In genomic region chr6:6890400-6890858, GRCh38 we compare ENCODE assay signal across 9 cellular contexts.
DNase-seq lines count a peak whose midpoint lies in the region; ATAC-seq, FAIRE-seq and TF ChIP-seq lines count a peak whose summit lies in the region.
"Had no signal": no experiment of that assay in that cellular context is flagged by ENCODE, and none has a peak within 500 bp of the region (broad histone marks: within the 10 kb centered on the region; RNA-seq: fewer than 3 reads in every experiment).

No MANE protein-coding gene starts in this region.

- H3K4me1 ChIP-seq in OCI-LY7 (ENCODE audit: insufficient read depth, low read length, poor library complexity, severe bottlenecking) (no peaks in the 10 kb centered on the region), pancreas (no peaks in the 10 kb centered on the region)

- H3K27ac Mint-ChIP-seq in activated CD4-positive, alpha-beta memory T cell treated with anti-CD3 and anti-CD28 coated beads, Interleukin-2, amount 10 ng/mL, durations not matched to agents 7 days and 5 days = no peak overlapping the region
- H3K27ac Mint-ChIP-seq in immature natural killer cell = no peak overlapping the region

- no peaks in the 10 kb centered on the region for H3K79me2 ChIP-seq in OCI-LY7 (ENCODE audit: insufficient read depth, low read depth, low read length)

- H3K9me3 ChIP-seq in OCI-LY7 (ENCODE audit: low read length) (no peaks in the 10 kb centered on the region), pancreas (no peaks in the 10 kb centered on the region)

- no peaks in the 10 kb centered on the region for H3K27me3 ChIP-seq in pancreas

- peak; percentile 52 for DNase-seq in GM03348 (ENCODE audit: low spot score)
- no peak for DNase-seq in OCI-LY7 (ENCODE audit: low spot score)
- peak; percentile 19 for DNase-seq in fibroblast of the aortic adventitia (ENCODE audit: low read depth)
- DNase-seq in pancreas = peak in 4 of 6 donors; percentile 25 to 56 (median 36)
- DNase-seq in stimulated activated naive CD8-positive, alpha-beta T cell treated with anti-CD3 and anti-CD28 coated beads, Interleukin-15, Interleukin-2, amounts not matched to agents 100 U/mL and 50 U/mL, for 24 hours = no peak
- DNase-seq in activated CD4-positive, alpha-beta memory T cell treated with anti-CD3 and anti-CD28 coated beads, Interleukin-2, amount 10 ng/mL, durations not matched to agents 7 days and 5 days = no peak
- DNase-seq in immature natural killer cell = no peak

- no peaks in the 10 kb centered on the region for H3K9me3 Mint-ChIP-seq in activated CD4-positive, alpha-beta memory T cell treated with anti-CD3 and anti-CD28 coated beads, Interleukin-2, amount 10 ng/mL, durations not matched to agents 7 days and 5 days
- H3K9me3 Mint-ChIP-seq in immature natural killer cell = no peaks in the 10 kb centered on the region

- H3K27me3 Mint-ChIP-seq in activated CD4-positive, alpha-beta memory T cell treated with anti-CD3 and anti-CD28 coated beads, Interleukin-2, amount 10 ng/mL, durations not matched to agents 7 days and 5 days = no peaks in the 10 kb centered on the region
- peaks cover 0 to 6% (median 2%) of the 10 kb centered on the region in 3 donors for H3K27me3 Mint-ChIP-seq in immature natural killer cell (ENCODE audit: low read depth in 3 of 3)

- intact Hi-C loops in OCI-LY7 (cut with micrococcal nuclease; ENCODE audit: unreplicated experiment) = no loop called here
- intact Hi-C loops in pancreas (cut with DNase I) = no loop called here

- no peaks in the 10 kb centered on the region for H3K36me3 Mint-ChIP-seq in activated CD4-positive, alpha-beta memory T cell treated with anti-CD3 and anti-CD28 coated beads, Interleukin-2, amount 10 ng/mL, durations not matched to agents 7 days and 5 days (ENCODE audit: low read depth)
- H3K36me3 Mint-ChIP-seq in immature natural killer cell = no peaks in the 10 kb centered on the region

- H2AFZ ChIP-seq in OCI-LY7 (ENCODE audit: low read length) = 0 out of 2 replicates have a peak overlapping the region, but pooled peaks have one; percentile 38

- H3K36me3 ChIP-seq in OCI-LY7 (ENCODE audit: insufficient read depth, low read length) (no peaks in the 10 kb centered on the region), pancreas (no peaks in the 10 kb centered on the region)

- no peak for FAIRE-seq in pancreas (lab: Jason Lieb, UNC)
- FAIRE-seq: G401.6 had no signal

- CTCF ChIA-PET in OCI-LY7 (lab: Charles Lee; ENCODE audit: unreplicated experiment) = no interaction called here
- CTCF ChIA-PET in activated CD4-positive, alpha-beta memory T cell treated with anti-CD3 and anti-CD28 coated beads, Interleukin-2, amount 10 ng/mL, durations not matched to agents 7 days and 5 days (lab: Charles Lee) = no interaction called here

- TF ChIP-seq CTCF in OCI-LY7 (conservative IDR thresholded peaks at IDR 0.05; ENCODE audit: low read length) = no peak
- no peak for TF ChIP-seq CTCF in fibroblast of the aortic adventitia (IDR thresholded peaks at IDR 0.05; ENCODE audit: insufficient read depth, low read length)
- TF ChIP-seq CTCF in pancreas (IDR thresholded peaks at IDR 0.05) = no peak

- H3K4me3 ChIP-seq in OCI-LY7 (ENCODE audit: low read depth, low read length, poor library complexity, severe bottlenecking) = no peak overlapping the region
- H3K4me3 ChIP-seq in fibroblast of the aortic adventitia (ENCODE audit: low read depth, low read length) = no peak overlapping the region
- no peak overlapping the region for H3K4me3 ChIP-seq in pancreas

- BruUV-seq in OCI-LY7 (replicated peaks; lab: Mats Ljungman, UMichigan) = no TSS peak

- H3K27ac ChIP-seq in OCI-LY7 (ENCODE audit: low read depth, low read length, poor library complexity, severe bottlenecking) (no peak overlapping the region), pancreas (peak overlapping the region in 1 of 4 donors; percentile 19)

- 7 to 11% methylated on average over 6 of the region's 6 CpGs for WGBS in pancreas, 2 donors

- ATAC-seq in pancreas (peak; percentile 78 to 82 (median 80)), HG02798 (IDR thresholded peaks at IDR 0.05; ENCODE audit: poor library complexity, unreplicated experiment) (no peak)
- no peak for ATAC-seq in stimulated activated naive CD8-positive, alpha-beta T cell treated with anti-CD3 and anti-CD28 coated beads, Interleukin-15, Interleukin-2, amounts not matched to agents 100 U/mL and 50 U/mL, for 24 hours

- H3K9me2 ChIP-seq in OCI-LY7 (ENCODE audit: insufficient read depth, low read length) = no peaks in the 10 kb centered on the region

- H4K20me1 ChIP-seq in OCI-LY7 (ENCODE audit: insufficient read depth, low read length) = no peaks in the 10 kb centered on the region

- no peak overlapping the region for H3K4me3 Mint-ChIP-seq in activated CD4-positive, alpha-beta memory T cell treated with anti-CD3 and anti-CD28 coated beads, Interleukin-2, amount 10 ng/mL, durations not matched to agents 7 days and 5 days
- H3K4me3 Mint-ChIP-seq in immature natural killer cell = no peak overlapping the region

- no peak overlapping the region for H3K4me2 ChIP-seq in OCI-LY7 (ENCODE audit: low read length)

- no peaks in the 10 kb centered on the region for H3K4me1 Mint-ChIP-seq in activated CD4-positive, alpha-beta memory T cell treated with anti-CD3 and anti-CD28 coated beads, Interleukin-2, amount 10 ng/mL, durations not matched to agents 7 days and 5 days
- peaks cover 0 to 9% of the 10 kb centered on the region in 2 donors for H3K4me1 Mint-ChIP-seq in immature natural killer cell

- POLR2A ChIA-PET in OCI-LY7 (lab: Charles Lee) = no interaction called here
- POLR2A ChIA-PET in activated CD4-positive, alpha-beta memory T cell treated with anti-CD3 and anti-CD28 coated beads, Interleukin-2, amount 10 ng/mL, durations not matched to agents 7 days and 5 days (lab: Charles Lee) = no interaction called here

Comparison
In these comparisons a context has a peak if more than half of its experiments do, and no peak if none do; other contexts are left out.
1. DNase-seq: peak in GM03348 (single experiment), fibroblast of the aortic adventitia (single experiment) and pancreas (4 of 6); none in OCI-LY7 (single experiment), stimulated activated naive CD8-positive, alpha-beta T cell treated with anti-CD3 and anti-CD28 coated beads, Interleukin-15, Interleukin-2, amounts not matched to agents 100 U/mL and 50 U/mL, for 24 hours (single experiment), activated CD4-positive, alpha-beta memory T cell treated with anti-CD3 and anti-CD28 coated beads, Interleukin-2, amount 10 ng/mL, durations not matched to agents 7 days and 5 days (single experiment) and immature natural killer cell (0 of 3).
2. ATAC-seq: peak in pancreas (4 of 4); none in HG02798 (single experiment) and stimulated activated naive CD8-positive, alpha-beta T cell treated with anti-CD3 and anti-CD28 coated beads, Interleukin-15, Interleukin-2, amounts not matched to agents 100 U/mL and 50 U/mL, for 24 hours (single experiment).